18 cellular contexts compared by ENCODE assay signal in the genomic region with DNA sequence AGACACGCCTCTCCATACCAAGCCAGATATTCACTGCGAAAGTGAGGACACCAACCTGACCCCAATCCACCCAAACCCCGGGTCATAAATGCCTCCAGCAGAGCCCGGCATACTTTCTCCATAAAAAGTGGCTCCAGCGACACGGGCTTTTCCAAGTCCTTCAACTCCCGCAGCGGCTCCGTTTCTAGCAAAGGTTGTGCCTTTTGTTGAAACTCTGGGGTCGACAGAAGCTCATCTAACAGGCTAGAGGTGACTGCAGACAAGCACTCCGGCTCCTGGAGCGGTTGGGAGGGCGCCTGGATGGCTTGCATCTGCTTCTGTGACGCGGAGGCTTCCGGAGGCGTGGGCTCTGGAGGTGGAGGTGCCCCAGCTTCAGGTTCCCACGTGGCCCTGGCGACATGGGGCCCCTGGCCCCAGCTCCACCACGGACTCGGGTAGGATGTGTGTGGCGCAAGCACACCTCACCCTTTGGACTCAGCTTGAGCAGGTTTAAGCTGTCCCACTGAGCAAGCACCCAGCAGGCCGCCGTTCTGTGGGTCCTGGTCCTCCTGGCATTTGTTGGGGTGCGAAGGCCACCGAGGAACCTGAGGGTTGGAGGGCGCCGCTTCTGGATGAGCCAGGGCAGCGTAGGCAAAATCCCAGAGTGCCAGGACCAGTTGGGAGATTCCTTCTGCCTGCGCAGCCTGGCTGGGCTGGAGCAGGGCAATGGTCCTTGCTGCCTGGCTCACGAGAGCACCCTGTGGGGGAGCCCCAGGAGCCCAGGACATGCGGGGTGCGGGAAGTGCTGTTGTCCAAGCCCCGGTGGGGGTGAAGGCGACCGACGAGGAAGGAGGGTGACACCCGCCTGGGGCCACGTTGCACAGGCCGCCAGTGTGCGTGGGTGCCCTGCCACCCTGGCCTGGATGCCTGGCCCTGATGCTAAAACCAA.
A peak's percentile ranks its signal among the peaks of the same experiment; 100 is the strongest.
DNase-seq lines count a peak whose midpoint lies in the region; ATAC-seq and TF ChIP-seq lines count a peak whose summit lies in the region.
"Had no signal": no experiment of that assay in that cellular context is flagged by ENCODE, and none has a peak within 500 bp of the region (broad histone marks: within the 10 kb centered on the region; RNA-seq: fewer than 3 reads in every experiment).

No MANE protein-coding gene starts in this region.

- no peak overlapping the region for H3K4me3 Mint-ChIP-seq in natural killer cell treated with Interleukin-12 subunit alpha and Interleukin-12 subunit beta and Interleukin-15 and Interleukin-18, amount 100 ng/mL, for 72 hours
- no peak overlapping the region for H3K4me3 Mint-ChIP-seq in natural killer cell
- H3K4me3 Mint-ChIP-seq in osteocyte (ENCODE audit: unreplicated experiment), result no peak overlapping the region
- H3K4me3 Mint-ChIP-seq: B cell; CD4-positive, CD25-positive, alpha-beta regulatory T cell; CD8-positive, alpha-beta memory T cell; GM23338 had no signal

- H3K4me1 ChIP-seq in lower lobe of right lung, result no peaks in the 10 kb centered on the region

- no peaks in the 10 kb centered on the region for H3K36me3 ChIP-seq in lower lobe of right lung
- H3K36me3 ChIP-seq: BLaER1 treated with 17β-estradiol and CSF1 and Interleukin-3, amounts not matched to agents 10 nM and 100 nM had no signal

- H3K9me3 ChIP-seq in lower lobe of right lung, result no peaks in the 10 kb centered on the region
- H3K9me3 ChIP-seq: BLaER1 treated with 17β-estradiol and CSF1 and Interleukin-3, amounts not matched to agents 10 nM and 100 nM had no signal

- no peak for DNase-seq in natural killer cell treated with Interleukin-12 subunit alpha and Interleukin-12 subunit beta and Interleukin-15 and Interleukin-18, amount 100 ng/mL, for 72 hours (ENCODE audit: low spot score)
- DNase-seq in natural killer cell (no peak), osteocyte (ENCODE audit: extremely low spot score, unreplicated experiment) (peak; percentile 73), C1 segment of cervical spinal cord (lab: John Stamatoyannopoulos, UW) (no peak), lower lobe of right lung (no peak)
- DNase-seq: CD4-positive, CD25-positive, alpha-beta regulatory T cell; CD8-positive, alpha-beta memory T cell; COR-L47; DMS 273 treated with DMSO at 0.1 percent for 48 hours; DMS53; DND-41; KBM-7 had no signal

- H3K4me1 Mint-ChIP-seq in natural killer cell treated with Interleukin-12 subunit alpha and Interleukin-12 subunit beta and Interleukin-15 and Interleukin-18, amount 100 ng/mL, for 72 hours (ENCODE audit: low read depth in 2 of 2), result peaks cover 0 to 3% of the 10 kb centered on the region in 2 donors
- H3K4me1 Mint-ChIP-seq in natural killer cell (no peaks in the 10 kb centered on the region), osteocyte (ENCODE audit: unreplicated experiment) (no peaks in the 10 kb centered on the region)
- H3K4me1 Mint-ChIP-seq: CD4-positive, CD25-positive, alpha-beta regulatory T cell; GM23338 had no signal

- no peaks in the 10 kb centered on the region for H3K27me3 ChIP-seq in lower lobe of right lung (ENCODE audit: low read depth)
- H3K27me3 ChIP-seq: BLaER1 treated with 17β-estradiol and CSF1 and Interleukin-3, amounts not matched to agents 10 nM and 100 nM had no signal

- no peak for TF ChIP-seq CTCF in natural killer cell (IDR thresholded peaks at IDR 0.05)
- no peak for TF ChIP-seq CTCF in osteocyte (IDR thresholded peaks at IDR 0.05)
- no peak for TF ChIP-seq CTCF in lower lobe of right lung (IDR thresholded peaks at IDR 0.05)

- H3K27ac ChIP-seq in lower lobe of right lung, result no peak overlapping the region
- H3K27ac ChIP-seq: BLaER1 treated with 17β-estradiol and CSF1 and Interleukin-3, amounts not matched to agents 10 nM and 100 nM had no signal

- peak; percentile 22 to 35 for ATAC-seq in natural killer cell treated with Interleukin-12 subunit alpha and Interleukin-12 subunit beta and Interleukin-15 and Interleukin-18, amount 100 ng/mL, for 72 hours
- no peak for ATAC-seq in natural killer cell
- peak; percentile 9 for ATAC-seq in esophagus mucosa
- no peak for ATAC-seq in lower lobe of right lung
- ATAC-seq: GM23338, HCT116 had no signal

- no peak overlapping the region for H3K4me3 ChIP-seq in lower lobe of right lung
- H3K4me3 ChIP-seq: BLaER1 treated with 17β-estradiol and CSF1 and Interleukin-3, amounts not matched to agents 10 nM and 100 nM; GM23338 had no signal

- H3K27ac Mint-ChIP-seq in natural killer cell treated with Interleukin-12 subunit alpha and Interleukin-12 subunit beta and Interleukin-15 and Interleukin-18, amount 100 ng/mL, for 72 hours, result no peak overlapping the region
- H3K27ac Mint-ChIP-seq in natural killer cell (no peak overlapping the region), osteocyte (ENCODE audit: unreplicated experiment) (no peak overlapping the region)
- H3K27ac Mint-ChIP-seq: B cell; CD4-positive, CD25-positive, alpha-beta regulatory T cell; CD8-positive, alpha-beta memory T cell; GM23338; IgD-negative memory B cell had no signal

- no peaks in the 10 kb centered on the region for H3K9me3 Mint-ChIP-seq in natural killer cell treated with Interleukin-12 subunit alpha and Interleukin-12 subunit beta and Interleukin-15 and Interleukin-18, amount 100 ng/mL, for 72 hours
- peaks cover 0 to 3% of the 10 kb centered on the region in 2 donors for H3K9me3 Mint-ChIP-seq in natural killer cell
- peaks cover 16% of the 10 kb centered on the region for H3K9me3 Mint-ChIP-seq in osteocyte (ENCODE audit: unreplicated experiment)

- intact Hi-C loops in natural killer cell (cut with micrococcal nuclease) (no loop called here), lower lobe of right lung (cut with DNase I) (no loop called here)

- no peaks in the 10 kb centered on the region for H3K36me3 Mint-ChIP-seq in natural killer cell treated with Interleukin-12 subunit alpha and Interleukin-12 subunit beta and Interleukin-15 and Interleukin-18, amount 100 ng/mL, for 72 hours
- H3K36me3 Mint-ChIP-seq in natural killer cell (no peaks in the 10 kb centered on the region), osteocyte (ENCODE audit: unreplicated experiment) (no peaks in the 10 kb centered on the region)
- H3K36me3 Mint-ChIP-seq: CD4-positive, CD25-positive, alpha-beta regulatory T cell; CD8-positive, alpha-beta memory T cell had no signal

- H3K27me3 Mint-ChIP-seq in natural killer cell treated with Interleukin-12 subunit alpha and Interleukin-12 subunit beta and Interleukin-15 and Interleukin-18, amount 100 ng/mL, for 72 hours, result no peaks in the 10 kb centered on the region
- H3K27me3 Mint-ChIP-seq in natural killer cell (ENCODE audit: low read depth in 2 of 2) (no peaks in the 10 kb centered on the region), osteocyte (ENCODE audit: unreplicated experiment) (no peaks in the 10 kb centered on the region)
- H3K27me3 Mint-ChIP-seq: B cell; CD4-positive, CD25-positive, alpha-beta regulatory T cell; IgD-negative memory B cell had no signal

Comparison
In these comparisons a context has a peak if more than half of its experiments do, and no peak if none do; other contexts are left out.
1. ATAC-seq: peak in natural killer cell treated with Interleukin-12 subunit alpha and Interleukin-12 subunit beta and Interleukin-15 and Interleukin-18, amount 100 ng/mL, for 72 hours (2 of 2) and esophagus mucosa (single experiment); none in natural killer cell (0 of 3) and lower lobe of right lung (0 of 2).